ENCODE assay signal across 1 cellular context in the genomic region with DNA sequence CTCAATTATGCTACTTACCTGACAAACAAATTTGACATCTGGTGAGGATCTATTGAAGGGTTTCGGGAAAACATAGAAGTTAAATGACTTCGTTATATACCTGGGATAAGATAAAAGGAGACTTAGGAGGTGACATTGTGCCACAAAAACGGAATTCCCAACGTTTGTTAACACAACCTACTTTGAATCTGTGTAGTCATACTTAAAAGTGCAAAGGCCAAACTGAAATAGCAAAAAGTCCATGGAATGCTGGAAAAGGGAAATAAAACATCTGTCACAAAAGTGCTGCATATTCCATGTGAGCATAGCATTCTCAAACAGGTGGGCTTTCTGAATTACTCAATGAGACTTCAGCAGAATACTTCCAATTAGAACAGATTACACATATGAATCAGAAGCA.
A peak's percentile ranks its signal among the peaks of the same experiment; 100 is the strongest.
TF ChIP-seq lines count a peak whose summit lies in the region.

No MANE protein-coding gene starts in this region.

TF ChIP-seq in HepG2, 621 proteins besides CTCF, POLR2A, EP300 and RAD21:
- TF ChIP-seq ZNF24 (IDR thresholded peaks at IDR 0.05) (no peak), SMC3 (IDR thresholded peaks at IDR 0.05; ENCODE audit: low read length) (no peak), RARA (CRISPR knock-in tag; IDR thresholded peaks at IDR 0.05) (no peak), TSC22D2 (CRISPR knock-in tag; IDR thresholded peaks at IDR 0.05; ENCODE audit: borderline replicate concordance) (no peak), ZSCAN30 (CRISPR knock-in tag; IDR thresholded peaks at IDR 0.05) (no peak), HNF4A (CRISPR knock-in tag; IDR thresholded peaks at IDR 0.05) (peak; percentile 15; the same call in 1 of the 2 replicates), MEF2D (CRISPR knock-in tag; IDR thresholded peaks at IDR 0.05) (no peak), HDAC1 (CRISPR knock-in tag; IDR thresholded peaks at IDR 0.05) (no peak), MAFK (conservative IDR thresholded peaks at IDR 0.05 in 1 of 2, IDR thresholded peaks at IDR 0.05 in 1 of 2; ENCODE audit: low read length in 2 of 2) (no peak)
- TF ChIP-seq, protein P1, sequence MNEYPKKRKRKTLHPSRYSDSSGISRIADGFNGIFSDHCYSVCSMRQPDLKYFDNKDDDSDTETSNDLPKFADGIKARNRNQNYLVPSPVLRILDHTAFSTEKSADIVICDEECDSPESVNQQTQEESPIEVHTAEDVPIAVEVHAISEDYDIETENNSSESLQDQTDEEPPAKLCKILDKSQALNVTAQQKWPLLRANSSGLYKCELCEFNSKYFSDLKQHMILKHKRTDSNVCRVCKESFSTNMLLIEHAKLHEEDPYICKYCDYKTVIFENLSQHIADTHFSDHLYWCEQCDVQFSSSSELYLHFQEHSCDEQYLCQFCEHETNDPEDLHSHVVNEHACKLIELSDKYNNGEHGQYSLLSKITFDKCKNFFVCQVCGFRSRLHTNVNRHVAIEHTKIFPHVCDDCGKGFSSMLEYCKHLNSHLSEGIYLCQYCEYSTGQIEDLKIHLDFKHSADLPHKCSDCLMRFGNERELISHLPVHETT (CRISPR knock-in tag; conservative IDR thresholded peaks at IDR 0.05) = no peak
- TF ChIP-seq, protein P2, sequence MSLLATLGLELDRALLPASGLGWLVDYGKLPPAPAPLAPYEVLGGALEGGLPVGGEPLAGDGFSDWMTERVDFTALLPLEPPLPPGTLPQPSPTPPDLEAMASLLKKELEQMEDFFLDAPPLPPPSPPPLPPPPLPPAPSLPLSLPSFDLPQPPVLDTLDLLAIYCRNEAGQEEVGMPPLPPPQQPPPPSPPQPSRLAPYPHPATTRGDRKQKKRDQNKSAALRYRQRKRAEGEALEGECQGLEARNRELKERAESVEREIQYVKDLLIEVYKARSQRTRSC (CRISPR knock-in tag; IDR thresholded peaks at IDR 0.05; ENCODE audit: low read depth) = no peak
- TF ChIP-seq, protein P3, sequence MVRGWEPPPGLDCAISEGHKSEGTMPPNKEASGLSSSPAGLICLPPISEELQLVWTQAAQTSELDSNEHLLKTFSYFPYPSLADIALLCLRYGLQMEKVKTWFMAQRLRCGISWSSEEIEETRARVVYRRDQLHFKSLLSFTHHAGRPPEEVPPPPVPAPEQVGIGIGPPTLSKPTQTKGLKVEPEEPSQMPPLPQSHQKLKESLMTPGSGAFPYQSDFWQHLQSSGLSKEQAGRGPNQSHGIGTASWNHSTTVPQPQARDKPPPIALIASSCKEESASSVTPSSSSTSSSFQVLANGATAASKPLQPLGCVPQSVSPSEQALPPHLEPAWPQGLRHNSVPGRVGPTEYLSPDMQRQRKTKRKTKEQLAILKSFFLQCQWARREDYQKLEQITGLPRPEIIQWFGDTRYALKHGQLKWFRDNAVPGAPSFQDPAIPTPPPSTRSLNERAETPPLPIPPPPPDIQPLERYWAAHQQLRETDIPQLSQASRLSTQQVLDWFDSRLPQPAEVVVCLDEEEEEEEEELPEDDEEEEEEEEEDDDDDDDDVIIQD (CRISPR knock-in tag; IDR thresholded peaks at IDR 0.05; ENCODE audit: low read depth) = peak; percentile 88
